In genomic region chr5:164319161-164319560, GRCh38 we compare ENCODE assay signal across 22 cellular contexts.
"Had no signal": no experiment of that assay in that cellular context is flagged by ENCODE, and none has a peak within 500 bp of the region (broad histone marks: within the 10 kb centered on the region; RNA-seq: fewer than 3 reads in every experiment).

No MANE protein-coding gene starts in this region.

- DNase-seq: dorsolateral prefrontal cortex; effector CD4-positive, alpha-beta T cell; hypothalamus; immature natural killer cell; islet precursor cell; kidney glomerular epithelial cell; naive thymus-derived CD8-positive, alpha-beta T cell; nephron progenitor cell; nucleus accumbens; stimulated activated CD4-positive, alpha-beta T cell treated with anti-CD3 and anti-CD28 coated beads, Interleukin-12 subunit alpha, Interleukin-12 subunit beta, amount 100 ng/mL, for 4 hours; stimulated activated CD4-positive, alpha-beta T cell treated with anti-CD3 and anti-CD28 coated beads, Interleukin-1b, Interleukin-23, amount 100 ng/mL, for 48 hours; stimulated activated CD4-positive, alpha-beta T cell treated with anti-CD3 and anti-CD28 coated beads, Interleukin-4, amount 100 ng/mL, for 1 hour; stimulated activated CD8-positive, alpha-beta memory T cell treated with anti-CD3 and anti-CD28 coated beads, Interleukin-4, amount 100 ng/mL, for 48 hours; stimulated activated naive CD4-positive, alpha-beta T cell; stimulated activated naive CD8-positive, alpha-beta T cell treated with anti-CD3 and anti-CD28 coated beads, Interleukin-15, amount 100 ng/mL, for 72 hours; trophoblast cell had no signal

- H3K36me3 Mint-ChIP-seq: immature natural killer cell; naive thymus-derived CD8-positive, alpha-beta T cell had no signal

- H3K27ac Mint-ChIP-seq: immature natural killer cell; naive thymus-derived CD8-positive, alpha-beta T cell; nephron progenitor cell; stimulated activated naive CD8-positive, alpha-beta T cell treated with anti-CD3 and anti-CD28 coated beads, Interleukin-15, amount 100 ng/mL, for 72 hours had no signal

- H3K27me3 ChIP-seq: right atrium auricular region, suprapubic skin, vagina had no signal

- H3K27me3 Mint-ChIP-seq: naive thymus-derived CD8-positive, alpha-beta T cell; stimulated activated naive CD8-positive, alpha-beta T cell treated with anti-CD3 and anti-CD28 coated beads, Interleukin-15, amount 100 ng/mL, for 72 hours had no signal

- H3K4me3 ChIP-seq: dorsolateral prefrontal cortex, prostate gland, right atrium auricular region, smooth muscle cell, suprapubic skin, vagina had no signal

- H3K4me1 Mint-ChIP-seq: immature natural killer cell; naive thymus-derived CD8-positive, alpha-beta T cell; nephron progenitor cell; stimulated activated naive CD8-positive, alpha-beta T cell treated with anti-CD3 and anti-CD28 coated beads, Interleukin-15, amount 100 ng/mL, for 72 hours had no signal

- H3K9me3 Mint-ChIP-seq: nephron progenitor cell had no signal

- H3K9me3 ChIP-seq: prostate gland, right atrium auricular region, suprapubic skin, vagina had no signal

- ATAC-seq: naive thymus-derived CD8-positive, alpha-beta T cell; sciatic nerve; stimulated activated naive CD8-positive, alpha-beta T cell treated with anti-CD3 and anti-CD28 coated beads, Interleukin-15, amount 100 ng/mL, for 72 hours had no signal

- H3K27ac ChIP-seq: dorsolateral prefrontal cortex, prostate gland, right atrium auricular region, suprapubic skin, vagina had no signal

- H3K36me3 ChIP-seq: prostate gland, right atrium auricular region, suprapubic skin, vagina had no signal

- H3K4me3 Mint-ChIP-seq: immature natural killer cell; naive thymus-derived CD8-positive, alpha-beta T cell; nephron progenitor cell; stimulated activated naive CD8-positive, alpha-beta T cell treated with anti-CD3 and anti-CD28 coated beads, Interleukin-15, amount 100 ng/mL, for 72 hours had no signal

- H3K4me1 ChIP-seq: prostate gland, right atrium auricular region, suprapubic skin, vagina had no signal

- H3K4me2 ChIP-seq: smooth muscle cell had no signal
